Comparison of ENCODE assay signal across 8 cellular contexts in the genomic region with DNA sequence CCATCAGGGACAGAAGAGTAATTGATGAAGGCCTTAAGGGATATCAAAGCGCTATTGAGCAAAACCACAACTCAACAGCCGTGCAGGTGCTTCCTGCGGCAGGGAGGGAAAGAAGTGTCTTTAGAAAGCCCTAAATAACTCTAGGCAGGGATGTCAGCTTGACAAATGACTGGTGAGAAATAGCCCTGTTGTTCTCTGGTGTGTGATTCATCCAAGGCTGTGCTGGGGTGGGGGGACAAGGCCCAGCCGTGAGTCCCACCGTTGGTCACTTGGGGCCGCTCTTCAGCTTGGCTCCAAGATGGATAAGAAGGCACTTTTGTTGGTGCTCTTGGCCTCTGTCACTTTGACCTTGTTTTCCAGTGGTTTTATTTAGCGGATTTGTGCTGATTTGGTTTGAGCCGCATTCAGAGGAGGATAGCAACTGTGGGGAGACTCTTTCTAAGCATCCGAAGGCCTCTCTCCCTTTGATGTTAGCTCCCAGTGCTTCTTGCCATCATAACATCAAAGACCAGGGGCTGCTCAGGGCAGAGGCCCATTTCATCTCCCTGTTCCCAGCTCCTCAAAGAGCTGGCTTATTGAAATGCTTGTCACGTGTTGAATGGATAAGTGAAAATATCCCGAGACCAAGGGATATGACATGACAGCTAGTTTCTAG.
DNase-seq lines count a peak whose midpoint lies in the region; ATAC-seq and TF ChIP-seq lines count a peak whose summit lies in the region.

No MANE protein-coding gene starts in this region.

- peak; percentile 20 for DNase-seq in GM19240 (ENCODE audit: insufficient read length, low spot score)
- peak; percentile 62 for DNase-seq in NCI-H226
- DNase-seq in astrocyte of the cerebellum (ENCODE audit: low read depth): peak; percentile 86
- DNase-seq in kidney tubule cell (ENCODE audit: low spot score): peak; percentile 55
- DNase-seq in transverse colon: peak; percentile 50

- H3K4me1 ChIP-seq in BLaER1 (peaks cover 57% of the 10 kb centered on the region), transverse colon (no peaks in the 10 kb centered on the region)

- no peak for TF ChIP-seq POLR2A in transverse colon (IDR thresholded peaks at IDR 0.05)

- no peak for TF ChIP-seq EP300 in transverse colon (IDR thresholded peaks at IDR 0.05; ENCODE audit: low read depth)

- no peak for ATAC-seq in HG02798 (IDR thresholded peaks at IDR 0.05; ENCODE audit: poor library complexity, unreplicated experiment)
- no peak for ATAC-seq in HG02642 (IDR thresholded peaks at IDR 0.05; ENCODE audit: poor library complexity, unreplicated experiment)

- H4K20me1 ChIP-seq in BLaER1: no peaks in the 10 kb centered on the region

- in situ Hi-C loops in astrocyte of the cerebellum (cut with HindIII; ENCODE audit: low sequenced_read_pairs): no loop called here
- in situ Hi-C loops in transverse colon (cut with MboI; ENCODE audit: low pct_ligation_motif_present in 1 of 4, low pct_unique_long_range_greater_than_20kb in 1 of 4, low sequenced_read_pairs in 3 of 4): no loop called here

- WGBS in transverse colon (ENCODE audit: low coverage in 1 of 2), 2 donors: 62% methylated on average over 11 of the region's 11 CpGs; no CpG with 5 or more reads in 1 of the 2 donors

- H3K27ac ChIP-seq in BLaER1: peak overlapping the region; percentile 95
- no peak overlapping the region for H3K27ac ChIP-seq in transverse colon

- intact Hi-C loops in transverse colon (cut with DNase I; ENCODE audit: low total_unique reads): no loop called here

- H3K4me2 ChIP-seq in BLaER1: peak overlapping the region; percentile 82

- H3K27me3 ChIP-seq in BLaER1: no peaks in the 10 kb centered on the region
- no peaks in the 10 kb centered on the region for H3K27me3 ChIP-seq in transverse colon

- no peak overlapping the region for H3K4me3 ChIP-seq in BLaER1
- H3K4me3 ChIP-seq in astrocyte of the cerebellum (ENCODE audit: low read depth, low read length): no peak overlapping the region
- no peak overlapping the region for H3K4me3 ChIP-seq in transverse colon

- H3K9me3 ChIP-seq in BLaER1 (peaks cover 16% of the 10 kb centered on the region), transverse colon (no peaks in the 10 kb centered on the region)

- TF ChIP-seq CTCF in astrocyte of the cerebellum (IDR thresholded peaks at IDR 0.05; ENCODE audit: low read depth, low read length, missing control alignments): peak; percentile 70
- peak in 1 of 5 experiments; percentile 15 for TF ChIP-seq CTCF in transverse colon (IDR thresholded peaks at IDR 0.05)

- H3K9ac ChIP-seq in BLaER1: peak overlapping the region; percentile 78

- H3K36me3 ChIP-seq in BLaER1: no peaks in the 10 kb centered on the region
- no peaks in the 10 kb centered on the region for H3K36me3 ChIP-seq in transverse colon

Comparison
In these comparisons a context has a peak if more than half of its experiments do, and no peak if none do; other contexts are left out.
1. DNase-seq: peak in every context shown above with its lines; median percentile 86 in astrocyte of the cerebellum; 62 in NCI-H226; 55 in kidney tubule cell; 50 in transverse colon; 20 in GM19240.